ENCODE assay signal across 1 cellular context in the genomic region with DNA sequence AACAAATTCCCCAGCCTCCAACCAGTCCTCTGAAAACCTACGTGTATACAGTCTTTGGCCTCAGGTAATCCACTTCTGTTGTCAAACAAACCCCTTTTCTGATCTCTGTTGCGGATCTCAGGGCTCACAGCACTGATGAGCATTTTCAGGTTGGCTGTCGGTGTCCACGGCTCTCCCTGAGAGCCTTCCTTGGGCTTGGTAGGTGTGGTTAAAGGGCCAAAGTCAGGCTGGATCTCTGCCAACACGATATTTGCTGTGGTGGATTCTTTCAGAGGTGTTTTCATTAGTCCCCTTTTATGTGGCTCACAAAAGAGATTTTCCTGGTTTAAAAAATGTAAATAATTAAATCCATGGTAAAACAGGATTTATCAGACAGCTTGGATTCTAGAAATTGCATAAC.
A peak's percentile ranks its signal among the peaks of the same experiment; 100 is the strongest.
TF ChIP-seq lines count a peak whose summit lies in the region.

No MANE protein-coding gene starts in this region.

TF ChIP-seq in HepG2, 621 proteins besides CTCF, POLR2A, EP300 and RAD21:
- TF ChIP-seq SOX13 (IDR thresholded peaks at IDR 0.05) (no peak), SOX13 (CRISPR knock-in tag; conservative IDR thresholded peaks at IDR 0.05 in 1 of 2, IDR thresholded peaks at IDR 0.05 in 1 of 2) (0 out of 4 replicates have a peak, but pooled peaks of 1 of the 2 experiments have one; percentile 30), ZFYVE20 (CRISPR knock-in tag; IDR thresholded peaks at IDR 0.05; ENCODE audit: borderline replicate concordance, low read depth) (no peak), ZNF83 (CRISPR knock-in tag; IDR thresholded peaks at IDR 0.05; ENCODE audit: borderline replicate concordance) (no peak), MATR3 (CRISPR knock-in tag; IDR thresholded peaks at IDR 0.05) (no peak), ZSCAN29 (CRISPR knock-in tag; conservative IDR thresholded peaks at IDR 0.05) (0 out of 2 replicates have a peak, but pooled peaks have one; percentile 63), KDM3A (CRISPR knock-in tag; IDR thresholded peaks at IDR 0.05; ENCODE audit: low read depth) (no peak), NFIC (IDR thresholded peaks at IDR 0.05; ENCODE audit: low read length) (peak; percentile 78), BCL6 (CRISPR knock-in tag; IDR thresholded peaks at IDR 0.05) (0 out of 2 replicates have a peak, but pooled peaks have one; percentile 16), ZNF747 (CRISPR knock-in tag; IDR thresholded peaks at IDR 0.05; ENCODE audit: borderline replicate concordance) (no peak), SP5 (CRISPR knock-in tag; IDR thresholded peaks at IDR 0.05; ENCODE audit: borderline replicate concordance, low read depth) (peak; percentile 50; the same call in 1 of the 2 replicates), WIZ (CRISPR knock-in tag; IDR thresholded peaks at IDR 0.05) (no peak), FOXA3 (CRISPR knock-in tag; IDR thresholded peaks at IDR 0.05) (0 out of 2 replicates have a peak, but pooled peaks have one; percentile 16), JDP2 (CRISPR knock-in tag; IDR thresholded peaks at IDR 0.05; ENCODE audit: borderline replicate concordance) (no peak), DR1 (CRISPR knock-in tag; IDR thresholded peaks at IDR 0.05) (no peak), SALL1 (CRISPR knock-in tag; IDR thresholded peaks at IDR 0.05) (peak; percentile 29; the same call in 1 of the 2 replicates), PHF21A (CRISPR knock-in tag; IDR thresholded peaks at IDR 0.05) (no peak), TCF7 (IDR thresholded peaks at IDR 0.05; ENCODE audit: low read depth) (peak; percentile 59), HMG20A (CRISPR knock-in tag; IDR thresholded peaks at IDR 0.05; ENCODE audit: borderline replicate concordance) (0 out of 2 replicates have a peak, but pooled peaks have one; percentile 29), PITX1 (CRISPR knock-in tag; IDR thresholded peaks at IDR 0.05) (0 out of 2 replicates have a peak, but pooled peaks have one; percentile 13)
- TF ChIP-seq, protein P1, sequence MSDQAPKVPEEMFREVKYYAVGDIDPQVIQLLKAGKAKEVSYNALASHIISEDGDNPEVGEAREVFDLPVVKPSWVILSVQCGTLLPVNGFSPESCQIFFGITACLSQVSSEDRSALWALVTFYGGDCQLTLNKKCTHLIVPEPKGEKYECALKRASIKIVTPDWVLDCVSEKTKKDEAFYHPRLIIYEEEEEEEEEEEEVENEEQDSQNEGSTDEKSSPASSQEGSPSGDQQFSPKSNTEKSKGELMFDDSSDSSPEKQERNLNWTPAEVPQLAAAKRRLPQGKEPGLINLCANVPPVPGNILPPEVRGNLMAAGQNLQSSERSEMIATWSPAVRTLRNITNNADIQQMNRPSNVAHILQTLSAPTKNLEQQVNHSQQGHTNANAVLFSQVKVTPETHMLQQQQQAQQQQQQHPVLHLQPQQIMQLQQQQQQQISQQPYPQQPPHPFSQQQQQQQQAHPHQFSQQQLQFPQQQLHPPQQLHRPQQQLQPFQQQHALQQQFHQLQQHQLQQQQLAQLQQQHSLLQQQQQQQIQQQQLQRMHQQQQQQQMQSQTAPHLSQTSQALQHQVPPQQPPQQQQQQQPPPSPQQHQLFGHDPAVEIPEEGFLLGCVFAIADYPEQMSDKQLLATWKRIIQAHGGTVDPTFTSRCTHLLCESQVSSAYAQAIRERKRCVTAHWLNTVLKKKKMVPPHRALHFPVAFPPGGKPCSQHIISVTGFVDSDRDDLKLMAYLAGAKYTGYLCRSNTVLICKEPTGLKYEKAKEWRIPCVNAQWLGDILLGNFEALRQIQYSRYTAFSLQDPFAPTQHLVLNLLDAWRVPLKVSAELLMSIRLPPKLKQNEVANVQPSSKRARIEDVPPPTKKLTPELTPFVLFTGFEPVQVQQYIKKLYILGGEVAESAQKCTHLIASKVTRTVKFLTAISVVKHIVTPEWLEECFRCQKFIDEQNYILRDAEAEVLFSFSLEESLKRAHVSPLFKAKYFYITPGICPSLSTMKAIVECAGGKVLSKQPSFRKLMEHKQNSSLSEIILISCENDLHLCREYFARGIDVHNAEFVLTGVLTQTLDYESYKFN (CRISPR knock-in tag; conservative IDR thresholded peaks at IDR 0.05) = peak; percentile 36; the same call in 1 of the 2 replicates
- TF ChIP-seq, protein P2, sequence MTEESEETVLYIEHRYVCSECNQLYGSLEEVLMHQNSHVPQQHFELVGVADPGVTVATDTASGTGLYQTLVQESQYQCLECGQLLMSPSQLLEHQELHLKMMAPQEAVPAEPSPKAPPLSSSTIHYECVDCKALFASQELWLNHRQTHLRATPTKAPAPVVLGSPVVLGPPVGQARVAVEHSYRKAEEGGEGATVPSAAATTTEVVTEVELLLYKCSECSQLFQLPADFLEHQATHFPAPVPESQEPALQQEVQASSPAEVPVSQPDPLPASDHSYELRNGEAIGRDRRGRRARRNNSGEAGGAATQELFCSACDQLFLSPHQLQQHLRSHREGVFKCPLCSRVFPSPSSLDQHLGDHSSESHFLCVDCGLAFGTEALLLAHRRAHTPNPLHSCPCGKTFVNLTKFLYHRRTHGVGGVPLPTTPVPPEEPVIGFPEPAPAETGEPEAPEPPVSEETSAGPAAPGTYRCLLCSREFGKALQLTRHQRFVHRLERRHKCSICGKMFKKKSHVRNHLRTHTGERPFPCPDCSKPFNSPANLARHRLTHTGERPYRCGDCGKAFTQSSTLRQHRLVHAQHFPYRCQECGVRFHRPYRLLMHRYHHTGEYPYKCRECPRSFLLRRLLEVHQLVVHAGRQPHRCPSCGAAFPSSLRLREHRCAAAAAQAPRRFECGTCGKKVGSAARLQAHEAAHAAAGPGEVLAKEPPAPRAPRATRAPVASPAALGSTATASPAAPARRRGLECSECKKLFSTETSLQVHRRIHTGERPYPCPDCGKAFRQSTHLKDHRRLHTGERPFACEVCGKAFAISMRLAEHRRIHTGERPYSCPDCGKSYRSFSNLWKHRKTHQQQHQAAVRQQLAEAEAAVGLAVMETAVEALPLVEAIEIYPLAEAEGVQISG (CRISPR knock-in tag; IDR thresholded peaks at IDR 0.05) = no peak
- TF ChIP-seq, protein P3, sequence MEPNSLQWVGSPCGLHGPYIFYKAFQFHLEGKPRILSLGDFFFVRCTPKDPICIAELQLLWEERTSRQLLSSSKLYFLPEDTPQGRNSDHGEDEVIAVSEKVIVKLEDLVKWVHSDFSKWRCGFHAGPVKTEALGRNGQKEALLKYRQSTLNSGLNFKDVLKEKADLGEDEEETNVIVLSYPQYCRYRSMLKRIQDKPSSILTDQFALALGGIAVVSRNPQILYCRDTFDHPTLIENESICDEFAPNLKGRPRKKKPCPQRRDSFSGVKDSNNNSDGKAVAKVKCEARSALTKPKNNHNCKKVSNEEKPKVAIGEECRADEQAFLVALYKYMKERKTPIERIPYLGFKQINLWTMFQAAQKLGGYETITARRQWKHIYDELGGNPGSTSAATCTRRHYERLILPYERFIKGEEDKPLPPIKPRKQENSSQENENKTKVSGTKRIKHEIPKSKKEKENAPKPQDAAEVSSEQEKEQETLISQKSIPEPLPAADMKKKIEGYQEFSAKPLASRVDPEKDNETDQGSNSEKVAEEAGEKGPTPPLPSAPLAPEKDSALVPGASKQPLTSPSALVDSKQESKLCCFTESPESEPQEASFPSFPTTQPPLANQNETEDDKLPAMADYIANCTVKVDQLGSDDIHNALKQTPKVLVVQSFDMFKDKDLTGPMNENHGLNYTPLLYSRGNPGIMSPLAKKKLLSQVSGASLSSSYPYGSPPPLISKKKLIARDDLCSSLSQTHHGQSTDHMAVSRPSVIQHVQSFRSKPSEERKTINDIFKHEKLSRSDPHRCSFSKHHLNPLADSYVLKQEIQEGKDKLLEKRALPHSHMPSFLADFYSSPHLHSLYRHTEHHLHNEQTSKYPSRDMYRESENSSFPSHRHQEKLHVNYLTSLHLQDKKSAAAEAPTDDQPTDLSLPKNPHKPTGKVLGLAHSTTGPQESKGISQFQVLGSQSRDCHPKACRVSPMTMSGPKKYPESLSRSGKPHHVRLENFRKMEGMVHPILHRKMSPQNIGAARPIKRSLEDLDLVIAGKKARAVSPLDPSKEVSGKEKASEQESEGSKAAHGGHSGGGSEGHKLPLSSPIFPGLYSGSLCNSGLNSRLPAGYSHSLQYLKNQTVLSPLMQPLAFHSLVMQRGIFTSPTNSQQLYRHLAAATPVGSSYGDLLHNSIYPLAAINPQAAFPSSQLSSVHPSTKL (CRISPR knock-in tag; IDR thresholded peaks at IDR 0.05) = peak; percentile 23; the same call in 1 of the 2 replicates
- TF ChIP-seq, protein P4, sequence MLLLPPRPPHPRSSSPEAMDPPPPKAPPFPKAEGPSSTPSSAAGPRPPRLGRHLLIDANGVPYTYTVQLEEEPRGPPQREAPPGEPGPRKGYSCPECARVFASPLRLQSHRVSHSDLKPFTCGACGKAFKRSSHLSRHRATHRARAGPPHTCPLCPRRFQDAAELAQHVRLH (CRISPR knock-in tag; IDR thresholded peaks at IDR 0.05; ENCODE audit: borderline replicate concordance, low read depth) = no peak
